ENCODE assay signal across 1 cellular context in genomic region chr7:1702652-1703051, GRCh38.
TF ChIP-seq lines count a peak whose summit lies in the region.

No MANE protein-coding gene starts in this region.

TF ChIP-seq in K562, 482 proteins besides CTCF, POLR2A, EP300 and RAD21 (continued from another document):
- TF ChIP-seq ZNF609 (CRISPR knock-in tag; IDR thresholded peaks at IDR 0.05; ENCODE audit: borderline replicate concordance) (no peak), POLR2AphosphoS2 (IDR thresholded peaks at IDR 0.05; ENCODE audit: low read length) (no peak), PRPF4 (IDR thresholded peaks at IDR 0.05; ENCODE audit: insufficient read depth, low read depth, low read length, poor library complexity, severe bottlenecking) (no peak), RCOR1 (IDR thresholded peaks at IDR 0.05; ENCODE audit: borderline replicate concordance in 1 of 2, low read depth in 2 of 2, low read length in 2 of 2) (0 out of 4 replicates have a peak, but pooled peaks of 1 of the 2 experiments have one; percentile 10), TRIM28 (IDR thresholded peaks at IDR 0.05) (peak; percentile 55; the same call in 1 of the 2 replicates), SNIP1 (IDR thresholded peaks at IDR 0.05; ENCODE audit: low read depth) (no peak), BRCA1 (IDR thresholded peaks at IDR 0.05) (no peak), BRCA1 (CRISPR knock-in tag; IDR thresholded peaks at IDR 0.05) (no peak), CTBP1 (IDR thresholded peaks at IDR 0.05; ENCODE audit: borderline replicate concordance) (no peak), FOXK2 (conservative IDR thresholded peaks at IDR 0.05 in 1 of 2, IDR thresholded peaks at IDR 0.05 in 1 of 2; ENCODE audit: low read depth in 2 of 2) (no peak), SMAD1 (IDR thresholded peaks at IDR 0.05; ENCODE audit: low read depth, low read length, partially characterized antibody) (no peak), HINFP (tag; conservative IDR thresholded peaks at IDR 0.05; ENCODE audit: low read depth) (no peak), NFIX (CRISPR knock-in tag; IDR thresholded peaks at IDR 0.05; ENCODE audit: low read depth) (no peak), NR3C1 (CRISPR knock-in tag; IDR thresholded peaks at IDR 0.05) (no peak), ARID1B (IDR thresholded peaks at IDR 0.05) (no peak), BCLAF1 (IDR thresholded peaks at IDR 0.05; ENCODE audit: borderline replicate concordance in 1 of 2, control insufficient read depth in 1 of 2, low read depth in 2 of 2, low read length in 1 of 2) (no peak), ELF2 (CRISPR knock-in tag; IDR thresholded peaks at IDR 0.05) (no peak), CBX8 (IDR thresholded peaks at IDR 0.05; ENCODE audit: borderline replicate concordance, extremely low read depth, low read depth, low read length, poor library complexity, severe bottlenecking) (no peak), RBM25 (IDR thresholded peaks at IDR 0.05; ENCODE audit: low read depth, low read length, severe bottlenecking) (peak; percentile 85), REST (CRISPR knock-in tag; IDR thresholded peaks at IDR 0.05; ENCODE audit: low read depth) (no peak)
TF ChIP-seq in K562: peak in this region for 6.
